Comparison of ENCODE assay signal across 14 cellular contexts in genomic region chrX:42127563-42127962, GRCh38.
DNase-seq lines count a peak whose midpoint lies in the region; ATAC-seq lines count a peak whose summit lies in the region.
"Had no signal": no experiment of that assay in that cellular context is flagged by ENCODE, and none has a peak within 500 bp of the region (broad histone marks: within the 10 kb centered on the region; RNA-seq: fewer than 3 reads in every experiment).

No MANE protein-coding gene starts in this region.

- H3K4me1 Mint-ChIP-seq in T-helper 1 cell treated with Interleukin-12 subunit alpha and Interleukin-12 subunit beta and Interleukin-4 antibody, amounts not matched to agents 30 μg/mL and 1 μg/mL, for 36 hours (ENCODE audit: low read depth): peaks cover 47% of the 10 kb centered on the region
- H3K4me1 Mint-ChIP-seq in activated T-helper 2 cell treated with anti-CD3 and anti-CD28 coated beads, Interferon-gamma antibody, Interleukin-2, Interleukin-4, amounts not matched to agents 10 μg/mL and 5 μg/mL and 100 μg/mL, durations not matched to agents 14 hours and 24 hours and 36 hours (ENCODE audit: low read depth): peaks cover 44% of the 10 kb centered on the region

- H3K27me3 Mint-ChIP-seq in T-helper 1 cell treated with Interleukin-12 subunit alpha and Interleukin-12 subunit beta and Interleukin-4 antibody, amounts not matched to agents 30 μg/mL and 1 μg/mL, for 36 hours (ENCODE audit: low read depth): no peaks in the 10 kb centered on the region
- peaks cover 2% of the 10 kb centered on the region for H3K27me3 Mint-ChIP-seq in activated T-helper 2 cell treated with anti-CD3 and anti-CD28 coated beads, Interferon-gamma antibody, Interleukin-2, Interleukin-4, amounts not matched to agents 10 μg/mL and 5 μg/mL and 100 μg/mL, durations not matched to agents 14 hours and 24 hours and 36 hours (ENCODE audit: low read depth)

- H3K9me3 Mint-ChIP-seq in T-helper 1 cell treated with Interleukin-12 subunit alpha and Interleukin-12 subunit beta and Interleukin-4 antibody, amounts not matched to agents 30 μg/mL and 1 μg/mL, for 36 hours: peaks cover 14% of the 10 kb centered on the region
- no peaks in the 10 kb centered on the region for H3K9me3 Mint-ChIP-seq in activated T-helper 2 cell treated with anti-CD3 and anti-CD28 coated beads, Interferon-gamma antibody, Interleukin-2, Interleukin-4, amounts not matched to agents 10 μg/mL and 5 μg/mL and 100 μg/mL, durations not matched to agents 14 hours and 24 hours and 36 hours

- H3K27ac Mint-ChIP-seq in T-helper 1 cell treated with Interleukin-12 subunit alpha and Interleukin-12 subunit beta and Interleukin-4 antibody, amounts not matched to agents 30 μg/mL and 1 μg/mL, for 36 hours: peak overlapping the region; percentile 84
- peak overlapping the region; percentile 73 for H3K27ac Mint-ChIP-seq in activated T-helper 2 cell treated with anti-CD3 and anti-CD28 coated beads, Interferon-gamma antibody, Interleukin-2, Interleukin-4, amounts not matched to agents 10 μg/mL and 5 μg/mL and 100 μg/mL, durations not matched to agents 14 hours and 24 hours and 36 hours

- H3K4me3 Mint-ChIP-seq in T-helper 1 cell treated with Interleukin-12 subunit alpha and Interleukin-12 subunit beta and Interleukin-4 antibody, amounts not matched to agents 30 μg/mL and 1 μg/mL, for 36 hours: no peak overlapping the region
- H3K4me3 Mint-ChIP-seq in activated T-helper 2 cell treated with anti-CD3 and anti-CD28 coated beads, Interferon-gamma antibody, Interleukin-2, Interleukin-4, amounts not matched to agents 10 μg/mL and 5 μg/mL and 100 μg/mL, durations not matched to agents 14 hours and 24 hours and 36 hours (ENCODE audit: low read depth): no peak overlapping the region

- intact Hi-C loops in activated T-helper 2 cell treated with anti-CD3 and anti-CD28 coated beads, Interferon-gamma antibody, Interleukin-2, Interleukin-4, amounts not matched to agents 10 μg/mL and 5 μg/mL and 100 μg/mL, durations not matched to agents 14 hours and 24 hours and 36 hours (cut with micrococcal nuclease): loop anchor here (5.0 to 10.0 kb wide), 2 partner anchors 63 to 330 kb away; no protein-coding TSS in a partner anchor

- peak; percentile 26 for ATAC-seq in GM19452 (IDR thresholded peaks at IDR 0.05; ENCODE audit: unreplicated experiment)
- peak; percentile 26 for ATAC-seq in HG03196 (IDR thresholded peaks at IDR 0.05; ENCODE audit: unreplicated experiment)
- no peak for ATAC-seq in HG03457 (IDR thresholded peaks at IDR 0.05; ENCODE audit: unreplicated experiment)
- ATAC-seq: HCT116, pancreas had no signal

- peaks cover 11% of the 10 kb centered on the region for H3K36me3 Mint-ChIP-seq in T-helper 1 cell treated with Interleukin-12 subunit alpha and Interleukin-12 subunit beta and Interleukin-4 antibody, amounts not matched to agents 30 μg/mL and 1 μg/mL, for 36 hours (ENCODE audit: low read depth)
- peaks cover 10% of the 10 kb centered on the region for H3K36me3 Mint-ChIP-seq in activated T-helper 2 cell treated with anti-CD3 and anti-CD28 coated beads, Interferon-gamma antibody, Interleukin-2, Interleukin-4, amounts not matched to agents 10 μg/mL and 5 μg/mL and 100 μg/mL, durations not matched to agents 14 hours and 24 hours and 36 hours (ENCODE audit: low read depth)

- DNase-seq in T-helper 1 cell (no peak), GOT3 (lab: John Stamatoyannopoulos, UW) (no peak), hypothalamus (lab: John Stamatoyannopoulos, UW) (no peak)
- DNase-seq in activated T-helper 2 cell treated with anti-CD3 and anti-CD28 coated beads, Interferon-gamma antibody, Interleukin-2, Interleukin-4, amounts not matched to agents 10 μg/mL and 5 μg/mL and 100 μg/mL, durations not matched to agents 14 hours and 24 hours and 36 hours (ENCODE audit: low spot score): no peak
- DNase-seq: activated CD4-positive, CD25-positive, alpha-beta regulatory T cell; Kasumi-1; NCI-H2081; pancreas; small intestine had no signal
